18 cellular contexts compared by ENCODE assay signal in the genomic region with DNA sequence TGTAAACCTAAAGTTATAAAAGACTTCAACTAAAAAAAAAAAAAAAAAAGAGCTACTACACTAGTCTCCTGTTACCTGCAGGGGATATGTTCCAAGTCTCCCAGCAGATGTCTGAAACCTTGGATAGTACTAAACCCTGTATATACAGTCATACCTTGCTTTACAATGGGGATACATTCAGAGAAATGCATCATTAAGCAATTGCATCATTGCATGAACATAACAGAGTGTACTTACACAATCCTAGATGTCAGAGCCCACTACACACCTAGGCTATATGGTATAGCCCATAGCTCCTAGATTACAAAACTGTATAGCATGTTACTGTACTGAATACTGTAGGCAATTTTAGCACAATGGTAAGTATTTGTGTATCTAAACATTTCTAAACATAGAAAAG.
DNase-seq lines count a peak whose midpoint lies in the region; ATAC-seq and TF ChIP-seq lines count a peak whose summit lies in the region.
"Had no signal": no experiment of that assay in that cellular context is flagged by ENCODE, and none has a peak within 500 bp of the region (broad histone marks: within the 10 kb centered on the region; RNA-seq: fewer than 3 reads in every experiment).

No MANE protein-coding gene starts in this region.

- POLR2A ChIA-PET in MCF 10A (lab: Yijun Ruan, JAX), result no interaction called here

- no peaks in the 10 kb centered on the region for H3K9me3 ChIP-seq in breast epithelium
- H3K9me3 ChIP-seq: BE2C had no signal

- H3K36me3 Mint-ChIP-seq in MCF 10A (ENCODE audit: insufficient read depth, unreplicated experiment), result no peaks in the 10 kb centered on the region
- H3K36me3 Mint-ChIP-seq: CD4-positive, CD25-positive, alpha-beta regulatory T cell; CD8-positive, alpha-beta memory T cell had no signal

- H3K4me3 Mint-ChIP-seq in MCF 10A (ENCODE audit: unreplicated experiment), result no peak overlapping the region
- H3K4me3 Mint-ChIP-seq: CD4-positive, CD25-positive, alpha-beta regulatory T cell; CD8-positive, alpha-beta memory T cell had no signal

- DNase-seq in MCF 10A (ENCODE audit: unreplicated experiment) (peak; percentile 27), breast epithelium (ENCODE audit: low spot score in 2 of 2) (no peak), amniotic epithelial cell (ENCODE audit: low read depth) (peak; percentile 9), epithelial cell of esophagus (ENCODE audit: low read depth) (peak; percentile 58), SHP77 treated with DMSO at 0.1 percent for 48 hours (lab: John Stamatoyannopoulos, UW) (no peak)
- DNase-seq: ACHN; BE2C; C1 segment of cervical spinal cord; CD4-positive, CD25-positive, alpha-beta regulatory T cell; CD8-positive, alpha-beta memory T cell; COR-L47; DMS 273 treated with DMSO at 0.1 percent for 48 hours; GOT3; H7 had no signal

- no peak overlapping the region for H3K4me3 ChIP-seq in breast epithelium
- H3K4me3 ChIP-seq in epithelial cell of esophagus (ENCODE audit: low read length), result no peak overlapping the region

- no TSS peak for BruUV-seq in MCF 10A (replicated peaks; lab: Mats Ljungman, UMichigan)

- TF ChIP-seq POLR2A in breast epithelium (IDR thresholded peaks at IDR 0.05), result no peak

- CTCF ChIA-PET in MCF 10A (lab: Yijun Ruan, JAX), result interaction anchor here (0.6 to 1.0 kb wide), 5 partner anchors 17 to 687 kb away, joined by 3 to 4 read pairs (median 3); no protein-coding TSS in a partner anchor

- H3K36me3 ChIP-seq in breast epithelium, result no peaks in the 10 kb centered on the region
- H3K36me3 ChIP-seq: BE2C had no signal

- no peak overlapping the region for H3K27ac Mint-ChIP-seq in MCF 10A (ENCODE audit: low read depth, unreplicated experiment)
- H3K27ac Mint-ChIP-seq: CD4-positive, CD25-positive, alpha-beta regulatory T cell; CD8-positive, alpha-beta memory T cell had no signal

- no peaks in the 10 kb centered on the region for H3K4me1 Mint-ChIP-seq in MCF 10A (ENCODE audit: insufficient read depth, unreplicated experiment)
- H3K4me1 Mint-ChIP-seq: CD8-positive, alpha-beta memory T cell had no signal

- H3K27me3 ChIP-seq in breast epithelium, result no peaks in the 10 kb centered on the region

- H3K4me1 ChIP-seq in breast epithelium, result no peaks in the 10 kb centered on the region
- H3K4me1 ChIP-seq: BE2C had no signal

- no peaks in the 10 kb centered on the region for H3K9me3 Mint-ChIP-seq in MCF 10A (ENCODE audit: unreplicated experiment)
- H3K9me3 Mint-ChIP-seq: CD8-positive, alpha-beta memory T cell had no signal

- intact Hi-C loops in MCF 10A (cut with micrococcal nuclease), result no loop called here
- intact Hi-C loops in breast epithelium (cut with DNase I; ENCODE audit: low total_unique reads), result no loop called here

- TF ChIP-seq CTCF in MCF 10A (IDR thresholded peaks at IDR 0.05; ENCODE audit: unreplicated experiment) (no peak), breast epithelium (IDR thresholded peaks at IDR 0.05) (no peak), epithelial cell of esophagus (IDR thresholded peaks at IDR 0.05; ENCODE audit: insufficient read depth, low read depth, low read length, missing control alignments) (no peak)

- ATAC-seq in HG03159 (IDR thresholded peaks at IDR 0.05; ENCODE audit: unreplicated experiment) (no peak), GM21526 (IDR thresholded peaks at IDR 0.05; ENCODE audit: low FRiP score, unreplicated experiment) (no peak)
- ATAC-seq: HCT116, HepG2 had no signal

- no peak overlapping the region for H3K27ac ChIP-seq in breast epithelium

- H3K27me3 Mint-ChIP-seq in MCF 10A (ENCODE audit: insufficient read depth, unreplicated experiment), result no peaks in the 10 kb centered on the region

Comparison
In these comparisons a context has a peak if more than half of its experiments do, and no peak if none do; other contexts are left out.
1. DNase-seq: peak in MCF 10A (single experiment), amniotic epithelial cell (single experiment) and epithelial cell of esophagus (single experiment); none in breast epithelium (0 of 2) and SHP77 treated with DMSO at 0.1 percent for 48 hours (single experiment).